2 cellular contexts compared by ENCODE assay signal in genomic region chr21:36330904-36331303, GRCh38.
TF ChIP-seq lines count a peak whose summit lies in the region.

No MANE protein-coding gene starts in this region.

TF ChIP-seq in WTC11, 78 proteins besides CTCF, POLR2A, EP300 and RAD21:
- TF ChIP-seq ETV6 (CRISPR knock-in tag; IDR thresholded peaks at IDR 0.05) (no peak), ATF6 (CRISPR knock-in tag; IDR thresholded peaks at IDR 0.05) (no peak), ZNF396 (CRISPR knock-in tag; IDR thresholded peaks at IDR 0.05; ENCODE audit: borderline replicate concordance) (no peak), GTF2I (CRISPR knock-in tag; conservative IDR thresholded peaks at IDR 0.05) (no peak), FOXK1 (CRISPR knock-in tag; IDR thresholded peaks at IDR 0.05) (no peak), ZNF121 (CRISPR knock-in tag; IDR thresholded peaks at IDR 0.05) (no peak), FOXJ3 (CRISPR knock-in tag; IDR thresholded peaks at IDR 0.05; ENCODE audit: borderline replicate concordance) (no peak)
- TF ChIP-seq, protein P1, sequence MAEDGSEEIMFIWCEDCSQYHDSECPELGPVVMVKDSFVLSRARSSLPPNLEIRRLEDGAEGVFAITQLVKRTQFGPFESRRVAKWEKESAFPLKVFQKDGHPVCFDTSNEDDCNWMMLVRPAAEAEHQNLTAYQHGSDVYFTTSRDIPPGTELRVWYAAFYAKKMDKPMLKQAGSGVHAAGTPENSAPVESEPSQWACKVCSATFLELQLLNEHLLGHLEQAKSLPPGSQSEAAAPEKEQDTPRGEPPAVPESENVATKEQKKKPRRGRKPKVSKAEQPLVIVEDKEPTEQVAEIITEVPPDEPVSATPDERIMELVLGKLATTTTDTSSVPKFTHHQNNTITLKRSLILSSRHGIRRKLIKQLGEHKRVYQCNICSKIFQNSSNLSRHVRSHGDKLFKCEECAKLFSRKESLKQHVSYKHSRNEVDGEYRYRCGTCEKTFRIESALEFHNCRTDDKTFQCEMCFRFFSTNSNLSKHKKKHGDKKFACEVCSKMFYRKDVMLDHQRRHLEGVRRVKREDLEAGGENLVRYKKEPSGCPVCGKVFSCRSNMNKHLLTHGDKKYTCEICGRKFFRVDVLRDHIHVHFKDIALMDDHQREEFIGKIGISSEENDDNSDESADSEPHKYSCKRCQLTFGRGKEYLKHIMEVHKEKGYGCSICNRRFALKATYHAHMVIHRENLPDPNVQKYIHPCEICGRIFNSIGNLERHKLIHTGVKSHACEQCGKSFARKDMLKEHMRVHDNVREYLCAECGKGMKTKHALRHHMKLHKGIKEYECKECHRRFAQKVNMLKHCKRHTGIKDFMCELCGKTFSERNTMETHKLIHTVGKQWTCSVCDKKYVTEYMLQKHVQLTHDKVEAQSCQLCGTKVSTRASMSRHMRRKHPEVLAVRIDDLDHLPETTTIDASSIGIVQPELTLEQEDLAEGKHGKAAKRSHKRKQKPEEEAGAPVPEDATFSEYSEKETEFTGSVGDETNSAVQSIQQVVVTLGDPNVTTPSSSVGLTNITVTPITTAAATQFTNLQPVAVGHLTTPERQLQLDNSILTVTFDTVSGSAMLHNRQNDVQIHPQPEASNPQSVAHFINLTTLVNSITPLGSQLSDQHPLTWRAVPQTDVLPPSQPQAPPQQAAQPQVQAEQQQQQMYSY (CRISPR knock-in tag; IDR thresholded peaks at IDR 0.05) = no peak
- TF ChIP-seq, protein P2, sequence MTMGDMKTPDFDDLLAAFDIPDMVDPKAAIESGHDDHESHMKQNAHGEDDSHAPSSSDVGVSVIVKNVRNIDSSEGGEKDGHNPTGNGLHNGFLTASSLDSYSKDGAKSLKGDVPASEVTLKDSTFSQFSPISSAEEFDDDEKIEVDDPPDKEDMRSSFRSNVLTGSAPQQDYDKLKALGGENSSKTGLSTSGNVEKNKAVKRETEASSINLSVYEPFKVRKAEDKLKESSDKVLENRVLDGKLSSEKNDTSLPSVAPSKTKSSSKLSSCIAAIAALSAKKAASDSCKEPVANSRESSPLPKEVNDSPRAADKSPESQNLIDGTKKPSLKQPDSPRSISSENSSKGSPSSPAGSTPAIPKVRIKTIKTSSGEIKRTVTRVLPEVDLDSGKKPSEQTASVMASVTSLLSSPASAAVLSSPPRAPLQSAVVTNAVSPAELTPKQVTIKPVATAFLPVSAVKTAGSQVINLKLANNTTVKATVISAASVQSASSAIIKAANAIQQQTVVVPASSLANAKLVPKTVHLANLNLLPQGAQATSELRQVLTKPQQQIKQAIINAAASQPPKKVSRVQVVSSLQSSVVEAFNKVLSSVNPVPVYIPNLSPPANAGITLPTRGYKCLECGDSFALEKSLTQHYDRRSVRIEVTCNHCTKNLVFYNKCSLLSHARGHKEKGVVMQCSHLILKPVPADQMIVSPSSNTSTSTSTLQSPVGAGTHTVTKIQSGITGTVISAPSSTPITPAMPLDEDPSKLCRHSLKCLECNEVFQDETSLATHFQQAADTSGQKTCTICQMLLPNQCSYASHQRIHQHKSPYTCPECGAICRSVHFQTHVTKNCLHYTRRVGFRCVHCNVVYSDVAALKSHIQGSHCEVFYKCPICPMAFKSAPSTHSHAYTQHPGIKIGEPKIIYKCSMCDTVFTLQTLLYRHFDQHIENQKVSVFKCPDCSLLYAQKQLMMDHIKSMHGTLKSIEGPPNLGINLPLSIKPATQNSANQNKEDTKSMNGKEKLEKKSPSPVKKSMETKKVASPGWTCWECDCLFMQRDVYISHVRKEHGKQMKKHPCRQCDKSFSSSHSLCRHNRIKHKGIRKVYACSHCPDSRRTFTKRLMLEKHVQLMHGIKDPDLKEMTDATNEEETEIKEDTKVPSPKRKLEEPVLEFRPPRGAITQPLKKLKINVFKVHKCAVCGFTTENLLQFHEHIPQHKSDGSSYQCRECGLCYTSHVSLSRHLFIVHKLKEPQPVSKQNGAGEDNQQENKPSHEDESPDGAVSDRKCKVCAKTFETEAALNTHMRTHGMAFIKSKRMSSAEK (CRISPR knock-in tag; IDR thresholded peaks at IDR 0.05; ENCODE audit: borderline replicate concordance) = no peak

TF ChIP-seq in H1, 55 proteins besides CTCF, POLR2A, EP300 and RAD21:
- no peak for TF ChIP-seq CBX8 (IDR thresholded peaks at IDR 0.05; ENCODE audit: borderline replicate concordance, low read depth, low read length)
- TF ChIP-seq FOSL1 (IDR thresholded peaks at IDR 0.05; ENCODE audit: insufficient read depth, low read depth, low read length) = no peak
- TF ChIP-seq BCL11A (IDR thresholded peaks at IDR 0.05; ENCODE audit: low read depth in 2 of 2, low read length in 2 of 2) = no peak
- no peak for TF ChIP-seq BACH1 (IDR thresholded peaks at IDR 0.05; ENCODE audit: low read length)
- no peak for TF ChIP-seq RXRA (IDR thresholded peaks at IDR 0.05; ENCODE audit: insufficient read depth, low read depth, low read length)
- no peak for TF ChIP-seq SAP30 (IDR thresholded peaks at IDR 0.05; ENCODE audit: insufficient read depth, insufficient replicate concordance, low read length)
- no peak for TF ChIP-seq CBX5 (IDR thresholded peaks at IDR 0.05; ENCODE audit: low read depth, low read length)
- no peak for TF ChIP-seq CTBP2 (IDR thresholded peaks at IDR 0.05; ENCODE audit: borderline replicate concordance, insufficient read depth, insufficient read length, low read length)
- TF ChIP-seq RBBP5 (IDR thresholded peaks at IDR 0.05; ENCODE audit: borderline replicate concordance, low read depth, low read length) = no peak
- TF ChIP-seq, protein P3, sequence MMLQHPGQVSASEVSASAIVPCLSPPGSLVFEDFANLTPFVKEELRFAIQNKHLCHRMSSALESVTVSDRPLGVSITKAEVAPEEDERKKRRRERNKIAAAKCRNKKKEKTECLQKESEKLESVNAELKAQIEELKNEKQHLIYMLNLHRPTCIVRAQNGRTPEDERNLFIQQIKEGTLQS (IDR thresholded peaks at IDR 0.05; ENCODE audit: insufficient read depth, low read depth, low read length) = no peak
- no peak for TF ChIP-seq CREB1 (IDR thresholded peaks at IDR 0.05)
- no peak for TF ChIP-seq HDAC2 (IDR thresholded peaks at IDR 0.05; ENCODE audit: borderline replicate concordance in 1 of 2, low read depth in 2 of 2, low read length in 2 of 2)
- no peak for TF ChIP-seq GTF2F1 (IDR thresholded peaks at IDR 0.05; ENCODE audit: borderline replicate concordance, low read depth, low read length)
- no peak for TF ChIP-seq SP2 (IDR thresholded peaks at IDR 0.05; ENCODE audit: low read length)
- no peak for TF ChIP-seq POLR2AphosphoS5 (IDR thresholded peaks at IDR 0.05; ENCODE audit: low read depth, low read length)
TF ChIP-seq in H1: peak in this region for 0.
